14 cellular contexts compared by ENCODE assay signal in the genomic region with DNA sequence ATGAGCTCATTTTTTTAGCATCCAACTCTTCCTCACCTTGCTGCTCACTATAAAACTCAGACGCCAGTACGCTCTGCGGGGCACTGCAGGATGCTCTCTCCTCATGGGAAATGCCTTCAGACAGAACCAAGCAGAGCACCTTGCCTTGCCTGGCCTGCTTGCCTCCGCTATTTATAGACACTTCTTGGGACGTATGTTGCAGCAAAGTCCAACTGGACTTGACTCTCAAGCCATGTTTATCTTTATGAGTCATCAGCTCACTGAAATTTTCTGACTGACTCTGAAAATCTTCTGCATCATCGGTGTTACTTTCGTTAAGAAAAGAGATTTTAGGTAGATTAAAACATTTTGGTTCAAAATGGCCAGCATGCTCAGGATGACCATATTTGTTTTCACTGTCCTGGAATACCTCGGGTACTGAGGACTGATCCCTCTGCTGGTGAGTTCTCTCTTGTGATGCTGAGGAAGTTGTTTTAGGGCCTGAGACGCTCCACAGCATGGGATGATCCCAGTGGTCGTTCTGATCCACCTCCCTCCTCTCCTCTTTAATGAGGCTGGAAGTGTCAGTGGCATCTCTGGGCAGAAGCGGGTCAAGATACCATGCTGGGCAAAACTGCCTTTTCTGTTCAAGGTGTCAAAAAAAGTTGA.
DNase-seq lines count a peak whose midpoint lies in the region; ATAC-seq, FAIRE-seq and TF ChIP-seq lines count a peak whose summit lies in the region.
"Had no signal": no experiment of that assay in that cellular context is flagged by ENCODE, and none has a peak within 500 bp of the region (broad histone marks: within the 10 kb centered on the region; RNA-seq: fewer than 3 reads in every experiment).

No MANE protein-coding gene starts in this region.

- H3K27ac Mint-ChIP-seq in stimulated activated naive CD8-positive, alpha-beta T cell treated with anti-CD3 and anti-CD28 coated beads, Interleukin-15, amount 100 ng/mL, for 72 hours: no peak overlapping the region
- H3K27ac Mint-ChIP-seq: activated naive CD8-positive, alpha-beta T cell; type B pancreatic cell had no signal

- 40% methylated on average over 11 of the region's 11 CpGs for WGBS in A549 (ENCODE audit: missing lambda C conversion rate)
- 73% methylated on average over 11 of the region's 11 CpGs for WGBS in HepG2 (ENCODE audit: low lambda C conversion rate)

- H3K27ac ChIP-seq in A549 (peak overlapping the region; percentile 12 to 46; a peak in 4 of 6 replicates), endothelial cell of umbilical vein (ENCODE audit: insufficient read depth, low read depth, low read length) (no peak overlapping the region), HepG2 (ENCODE audit: extremely low read length, insufficient read depth, low read length) (no peak overlapping the region), colonic mucosa (no peak overlapping the region)
- H3K27ac ChIP-seq: HL-60 had no signal

- H3K4me3 Mint-ChIP-seq in stimulated activated naive CD8-positive, alpha-beta T cell treated with anti-CD3 and anti-CD28 coated beads, Interleukin-15, amount 100 ng/mL, for 72 hours: no peak overlapping the region
- H3K4me3 Mint-ChIP-seq: activated naive CD8-positive, alpha-beta T cell; type B pancreatic cell had no signal

- H3K9me3 ChIP-seq in A549 (no peaks in the 10 kb centered on the region), endothelial cell of umbilical vein (replicated peaks; ENCODE audit: control insufficient read depth, insufficient read depth, low read length) (no peaks in the 10 kb centered on the region), HepG2 (ENCODE audit: low read length) (no peaks in the 10 kb centered on the region), colonic mucosa (no peaks in the 10 kb centered on the region)

- TF ChIP-seq EP300 in A549 (IDR thresholded peaks at IDR 0.05) (no peak), HepG2 (IDR thresholded peaks at IDR 0.05; ENCODE audit: low read depth in 2 of 2, low read length in 2 of 2) (no peak), HepG2 (CRISPR knock-in tag; IDR thresholded peaks at IDR 0.05; ENCODE audit: borderline replicate concordance) (no peak)

- TF ChIP-seq RAD21 in A549 (conservative IDR thresholded peaks at IDR 0.05 in 1 of 2, IDR thresholded peaks at IDR 0.05 in 1 of 2): no peak
- no peak for TF ChIP-seq RAD21 in HepG2 (CRISPR knock-in tag; IDR thresholded peaks at IDR 0.05)

- in situ Hi-C loops in HepG2 (cut with HindIII; ENCODE audit: extremely low pct_ligation_motif_present, low pct_unique_long_range_greater_than_20kb): no loop called here

- TF ChIP-seq POLR2A in A549 (IDR thresholded peaks at IDR 0.05; ENCODE audit: low read length): no peak
- TF ChIP-seq POLR2A in endothelial cell of umbilical vein (IDR thresholded peaks at IDR 0.05; ENCODE audit: low read depth, low read length): no peak
- no peak for TF ChIP-seq POLR2A in HepG2 (IDR thresholded peaks at IDR 0.05; ENCODE audit: insufficient read depth in 1 of 2, low read depth in 2 of 2, low read length in 2 of 2)

- H3K4me2 ChIP-seq in A549: peak overlapping the region; percentile 60
- no peak overlapping the region for H3K4me2 ChIP-seq in endothelial cell of umbilical vein (ENCODE audit: insufficient read depth, low read length)
- H3K4me2 ChIP-seq in HepG2 (ENCODE audit: low read depth, low read length): 0 out of 2 replicates have a peak overlapping the region, but pooled peaks have one; percentile 11

- TF ChIP-seq CTCF in A549 (IDR thresholded peaks at IDR 0.05) (no peak), endothelial cell of umbilical vein (IDR thresholded peaks at IDR 0.05; ENCODE audit: extremely low read depth in 1 of 2, insufficient read depth in 1 of 2, low read depth in 1 of 2, low read length in 2 of 2) (no peak), HepG2 (CRISPR knock-in tag; IDR thresholded peaks at IDR 0.05) (no peak), colonic mucosa (IDR thresholded peaks at IDR 0.05) (no peak)

- dilution Hi-C loops in endothelial cell of umbilical vein (cut with MboI; ENCODE audit: extremely low pct_ligation_motif_present, low sequenced_read_pairs): no loop called here

- H3K9ac ChIP-seq in endothelial cell of umbilical vein (replicated peaks; ENCODE audit: extremely low read depth, insufficient read depth, low read length) (no peak overlapping the region), HepG2 (ENCODE audit: insufficient read depth, low read depth, low read length) (no peak overlapping the region), colonic mucosa (ENCODE audit: low read depth in 2 of 2, low read length in 2 of 2) (no peak overlapping the region)

- H3K9me3 Mint-ChIP-seq in stimulated activated naive CD8-positive, alpha-beta T cell treated with anti-CD3 and anti-CD28 coated beads, Interleukin-15, amount 100 ng/mL, for 72 hours: no peaks in the 10 kb centered on the region
- H3K9me3 Mint-ChIP-seq: type B pancreatic cell had no signal

- CTCF ChIA-PET in A549 (lab: Yijun Ruan, JAX) (interaction anchor here (0.5 to 1.4 kb wide), 3 partner anchors 12 to 1833 kb away, joined by 3 to 5 read pairs (median 3); no protein-coding TSS in a partner anchor), endothelial cell of umbilical vein (lab: Charles Lee) (no interaction called here), HepG2 (lab: Yijun Ruan, JAX; ENCODE audit: low intra/inter-chr PET ratio, low total read pairs) (no interaction called here)

- H2AFZ ChIP-seq in endothelial cell of umbilical vein (ENCODE audit: low read depth, low read length) (no peak overlapping the region), HepG2 (ENCODE audit: low read length) (no peak overlapping the region)

- H3K79me2 ChIP-seq in endothelial cell of umbilical vein (ENCODE audit: control insufficient read depth, insufficient read depth, low read length): no peaks in the 10 kb centered on the region
- H3K79me2 ChIP-seq in HepG2 (ENCODE audit: insufficient read depth, low read length): no peaks in the 10 kb centered on the region

- no peaks in the 10 kb centered on the region for H3K27me3 ChIP-seq in endothelial cell of umbilical vein (ENCODE audit: control insufficient read depth in 2 of 2, insufficient read depth in 2 of 2, low read length in 2 of 2)
- H3K27me3 ChIP-seq in HepG2 (ENCODE audit: control insufficient read depth in 1 of 2, insufficient read depth in 2 of 2, low read length in 2 of 2): no peaks in the 10 kb centered on the region
- no peaks in the 10 kb centered on the region for H3K27me3 ChIP-seq in colonic mucosa

- ATAC-seq in A549 (peak; percentile 87 to 91), HepG2 (peak; percentile 87), GM19035 (IDR thresholded peaks at IDR 0.05; ENCODE audit: unreplicated experiment) (no peak)
- ATAC-seq in stimulated activated naive CD8-positive, alpha-beta T cell treated with anti-CD3 and anti-CD28 coated beads, Interleukin-15, amount 100 ng/mL, for 72 hours: no peak

- POLR2A ChIA-PET in A549 (lab: Yijun Ruan, JAX): no interaction called here
- POLR2A ChIA-PET in endothelial cell of umbilical vein (lab: Charles Lee): no interaction called here
- POLR2A ChIA-PET in HepG2 (lab: Yijun Ruan, JAX): no interaction called here

- FAIRE-seq in A549 (lab: Jason Lieb, UNC) (no peak), endothelial cell of umbilical vein (lab: Jason Lieb, UNC) (no peak), HepG2 (lab: Jason Lieb, UNC) (no peak)

- DNase-seq in A549 (ENCODE audit: low read depth in 1 of 2, low spot score in 1 of 2) (peak; percentile 11 to 69), LHCN-M2 (ENCODE audit: low read depth) (peak; percentile 49), endothelial cell of umbilical vein (ENCODE audit: low read depth, low spot score) (no peak), HepG2 (ENCODE audit: low spot score) (peak; percentile 64), colonic mucosa (no peak)
- no peak for DNase-seq in stimulated activated naive CD8-positive, alpha-beta T cell treated with anti-CD3 and anti-CD28 coated beads, Interleukin-15, amount 100 ng/mL, for 72 hours
- no peak for DNase-seq in stimulated activated CD4-positive, alpha-beta T cell treated with anti-CD3 and anti-CD28 coated beads, Interleukin-2, amount 100 ng/mL, for 48 hours
- DNase-seq: dermis blood vessel endothelial cell, nucleus accumbens had no signal

- H3K36me3 ChIP-seq in endothelial cell of umbilical vein (ENCODE audit: control insufficient read depth in 2 of 2, extremely low read depth in 1 of 2, insufficient read depth in 2 of 2, low read length in 2 of 2) (peaks cover 0 to 5% of the 10 kb centered on the region in 2 experiments), HepG2 (replicated peaks in 1 of 2; ENCODE audit: control insufficient read depth in 1 of 2, insufficient read depth in 2 of 2, low read length in 2 of 2) (no peaks in the 10 kb centered on the region; a peak in 2 of 5 replicates), colonic mucosa (no peaks in the 10 kb centered on the region)

- intact Hi-C loops in endothelial cell of umbilical vein (cut with micrococcal nuclease): no loop called here
- intact Hi-C loops in HepG2 (cut with micrococcal nuclease; ENCODE audit: unreplicated experiment): no loop called here
- intact Hi-C loops in colonic mucosa (cut with DNase I): no loop called here

- H4K20me1 ChIP-seq in endothelial cell of umbilical vein (replicated peaks; ENCODE audit: control insufficient read depth, extremely low read depth, insufficient read depth, low read length): no peaks in the 10 kb centered on the region
- no peaks in the 10 kb centered on the region for H4K20me1 ChIP-seq in HepG2 (ENCODE audit: insufficient read depth, low read length)

- no peaks in the 10 kb centered on the region for H3K27me3 Mint-ChIP-seq in stimulated activated naive CD8-positive, alpha-beta T cell treated with anti-CD3 and anti-CD28 coated beads, Interleukin-15, amount 100 ng/mL, for 72 hours
- H3K27me3 Mint-ChIP-seq: activated naive CD8-positive, alpha-beta T cell; type B pancreatic cell had no signal

- BruUV-seq in endothelial cell of umbilical vein (replicated peaks; lab: Mats Ljungman, UMichigan): no TSS peak
- BruUV-seq in HepG2 (replicated peaks; lab: Mats Ljungman, UMichigan): no TSS peak

- no peaks in the 10 kb centered on the region for H3K4me1 Mint-ChIP-seq in stimulated activated naive CD8-positive, alpha-beta T cell treated with anti-CD3 and anti-CD28 coated beads, Interleukin-15, amount 100 ng/mL, for 72 hours

- no peaks in the 10 kb centered on the region for H3K9me1 ChIP-seq in endothelial cell of umbilical vein (replicated peaks; ENCODE audit: control insufficient read depth, extremely low read depth, insufficient read depth, low read length)

- H3K4me1 ChIP-seq in A549 (peaks cover 16% of the 10 kb centered on the region), endothelial cell of umbilical vein (ENCODE audit: control insufficient read depth, extremely low read depth, insufficient read depth, low read length) (no peaks in the 10 kb centered on the region), HepG2 (ENCODE audit: insufficient read depth, low read length) (peaks cover 10% of the 10 kb centered on the region), colonic mucosa (no peaks in the 10 kb centered on the region)

- H3K4me3 ChIP-seq in A549 (no peak overlapping the region), endothelial cell of umbilical vein (replicated peaks in 1 of 3; ENCODE audit: insufficient read depth in 1 of 3, low read depth in 1 of 3, low read length in 3 of 3) (no peak overlapping the region), HepG2 (replicated peaks in 1 of 3; ENCODE audit: insufficient read depth in 1 of 3, low read depth in 2 of 3, low read length in 3 of 3) (no peak overlapping the region), colonic mucosa (no peak overlapping the region)
- H3K4me3 ChIP-seq: lung had no signal

TF ChIP-seq in HepG2, 621 proteins besides CTCF, POLR2A, EP300 and RAD21 (continues in another document):
- no peak for TF ChIP-seq ZSCAN30 (CRISPR knock-in tag; IDR thresholded peaks at IDR 0.05)

Comparison
In these comparisons a context has a peak if more than half of its experiments do, and no peak if none do; other contexts are left out.
1. ATAC-seq: peak in A549 (2 of 2) and HepG2 (single experiment); none in GM19035 (single experiment) and stimulated activated naive CD8-positive, alpha-beta T cell treated with anti-CD3 and anti-CD28 coated beads, Interleukin-15, amount 100 ng/mL, for 72 hours (single experiment).
2. DNase-seq: peak in A549 (2 of 2), LHCN-M2 (single experiment) and HepG2 (single experiment); none in endothelial cell of umbilical vein (single experiment), colonic mucosa (single experiment), stimulated activated naive CD8-positive, alpha-beta T cell treated with anti-CD3 and anti-CD28 coated beads, Interleukin-15, amount 100 ng/mL, for 72 hours (0 of 2) and stimulated activated CD4-positive, alpha-beta T cell treated with anti-CD3 and anti-CD28 coated beads, Interleukin-2, amount 100 ng/mL, for 48 hours (0 of 2).
3. H3K27ac ChIP-seq: peak in A549 (2 of 2); none in endothelial cell of umbilical vein (single experiment), HepG2 (single experiment) and colonic mucosa (single experiment).
4. Of the 38 proteins assayed by ChIP-seq in both HepG2 and A549: peak only in HepG2: CEBPB; only in A549: SMC3; in both: FOSL2 and JUNB; in neither: 34.